Comparison of ENCODE assay signal across 1 cellular context in the genomic region with DNA sequence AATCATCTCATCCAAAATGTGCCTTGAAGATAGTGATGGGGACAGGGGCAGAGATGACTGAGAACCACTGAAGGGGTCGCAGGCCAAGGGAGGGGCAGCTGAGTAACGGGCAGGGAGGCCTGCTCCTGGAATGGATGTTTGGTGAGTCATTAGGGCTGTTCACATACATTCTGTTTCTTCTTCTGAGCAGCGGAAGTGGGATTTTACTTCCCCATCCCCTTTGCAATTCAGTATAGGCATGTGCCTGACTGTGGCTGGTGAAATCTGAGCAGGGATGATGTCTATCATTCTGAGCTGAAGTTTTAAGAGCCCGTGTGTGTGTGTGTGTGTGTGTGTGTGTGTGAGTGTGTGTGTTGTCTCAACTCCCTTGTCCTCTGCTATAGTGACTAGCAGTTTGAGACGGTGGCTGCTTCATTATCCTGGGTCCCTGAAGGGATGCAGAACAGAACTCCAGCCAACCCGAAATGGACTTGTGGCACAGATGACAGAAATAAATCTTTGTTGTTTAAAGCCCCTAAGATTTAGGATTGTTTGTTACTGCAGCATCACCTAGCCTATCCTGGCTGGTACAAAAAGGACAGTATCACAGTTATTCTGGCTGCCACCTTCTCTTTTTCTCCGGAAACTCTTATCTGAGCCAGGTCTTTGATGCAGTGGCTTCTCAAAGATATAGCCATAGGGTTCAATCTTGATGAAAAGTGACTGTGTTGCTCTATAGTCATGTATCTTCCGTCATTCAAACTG.
TF ChIP-seq lines count a peak whose summit lies in the region.

No MANE protein-coding gene starts in this region.

TF ChIP-seq in IMR-90, 13 proteins besides CTCF, POLR2A, EP300 and RAD21 (continued from another document):
- TF ChIP-seq USF2 (IDR thresholded peaks at IDR 0.05; ENCODE audit: low read depth, low read length) = 0 out of 2 replicates have a peak, but pooled peaks have one; percentile 2
- TF ChIP-seq MAZ (IDR thresholded peaks at IDR 0.05; ENCODE audit: borderline replicate concordance, low read depth, low read length) = peak; percentile 60
- peak; percentile 85 for TF ChIP-seq BHLHE40 (IDR thresholded peaks at IDR 0.05; ENCODE audit: low read depth, low read length)
- TF ChIP-seq CHD1 (IDR thresholded peaks at IDR 0.05; ENCODE audit: low read depth, low read length) = no peak
